1 cellular context compared by ENCODE assay signal in the genomic region with DNA sequence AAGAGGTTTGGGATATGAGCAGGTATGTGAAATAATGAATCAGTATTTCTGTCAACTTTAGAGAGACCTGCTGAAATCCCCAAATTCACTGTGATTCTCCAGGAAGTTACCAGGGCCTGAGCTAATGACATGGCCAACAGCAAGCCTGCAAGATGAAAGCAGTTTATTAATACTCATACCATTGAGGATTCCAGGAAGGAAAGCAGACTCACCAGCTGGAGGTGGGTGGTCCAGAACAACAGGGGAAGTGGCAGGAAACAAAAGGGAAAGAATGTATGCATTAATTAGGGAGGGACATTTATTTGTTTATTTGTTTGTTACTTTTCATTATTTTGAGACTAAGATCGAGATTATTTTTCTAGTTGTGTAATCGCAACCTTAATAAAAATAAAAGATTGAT.
TF ChIP-seq lines count a peak whose summit lies in the region.

No MANE protein-coding gene starts in this region.

TF ChIP-seq in GM23338, 12 proteins besides CTCF, POLR2A, EP300 and RAD21 (continued from another document):
- TF ChIP-seq, protein P1, sequence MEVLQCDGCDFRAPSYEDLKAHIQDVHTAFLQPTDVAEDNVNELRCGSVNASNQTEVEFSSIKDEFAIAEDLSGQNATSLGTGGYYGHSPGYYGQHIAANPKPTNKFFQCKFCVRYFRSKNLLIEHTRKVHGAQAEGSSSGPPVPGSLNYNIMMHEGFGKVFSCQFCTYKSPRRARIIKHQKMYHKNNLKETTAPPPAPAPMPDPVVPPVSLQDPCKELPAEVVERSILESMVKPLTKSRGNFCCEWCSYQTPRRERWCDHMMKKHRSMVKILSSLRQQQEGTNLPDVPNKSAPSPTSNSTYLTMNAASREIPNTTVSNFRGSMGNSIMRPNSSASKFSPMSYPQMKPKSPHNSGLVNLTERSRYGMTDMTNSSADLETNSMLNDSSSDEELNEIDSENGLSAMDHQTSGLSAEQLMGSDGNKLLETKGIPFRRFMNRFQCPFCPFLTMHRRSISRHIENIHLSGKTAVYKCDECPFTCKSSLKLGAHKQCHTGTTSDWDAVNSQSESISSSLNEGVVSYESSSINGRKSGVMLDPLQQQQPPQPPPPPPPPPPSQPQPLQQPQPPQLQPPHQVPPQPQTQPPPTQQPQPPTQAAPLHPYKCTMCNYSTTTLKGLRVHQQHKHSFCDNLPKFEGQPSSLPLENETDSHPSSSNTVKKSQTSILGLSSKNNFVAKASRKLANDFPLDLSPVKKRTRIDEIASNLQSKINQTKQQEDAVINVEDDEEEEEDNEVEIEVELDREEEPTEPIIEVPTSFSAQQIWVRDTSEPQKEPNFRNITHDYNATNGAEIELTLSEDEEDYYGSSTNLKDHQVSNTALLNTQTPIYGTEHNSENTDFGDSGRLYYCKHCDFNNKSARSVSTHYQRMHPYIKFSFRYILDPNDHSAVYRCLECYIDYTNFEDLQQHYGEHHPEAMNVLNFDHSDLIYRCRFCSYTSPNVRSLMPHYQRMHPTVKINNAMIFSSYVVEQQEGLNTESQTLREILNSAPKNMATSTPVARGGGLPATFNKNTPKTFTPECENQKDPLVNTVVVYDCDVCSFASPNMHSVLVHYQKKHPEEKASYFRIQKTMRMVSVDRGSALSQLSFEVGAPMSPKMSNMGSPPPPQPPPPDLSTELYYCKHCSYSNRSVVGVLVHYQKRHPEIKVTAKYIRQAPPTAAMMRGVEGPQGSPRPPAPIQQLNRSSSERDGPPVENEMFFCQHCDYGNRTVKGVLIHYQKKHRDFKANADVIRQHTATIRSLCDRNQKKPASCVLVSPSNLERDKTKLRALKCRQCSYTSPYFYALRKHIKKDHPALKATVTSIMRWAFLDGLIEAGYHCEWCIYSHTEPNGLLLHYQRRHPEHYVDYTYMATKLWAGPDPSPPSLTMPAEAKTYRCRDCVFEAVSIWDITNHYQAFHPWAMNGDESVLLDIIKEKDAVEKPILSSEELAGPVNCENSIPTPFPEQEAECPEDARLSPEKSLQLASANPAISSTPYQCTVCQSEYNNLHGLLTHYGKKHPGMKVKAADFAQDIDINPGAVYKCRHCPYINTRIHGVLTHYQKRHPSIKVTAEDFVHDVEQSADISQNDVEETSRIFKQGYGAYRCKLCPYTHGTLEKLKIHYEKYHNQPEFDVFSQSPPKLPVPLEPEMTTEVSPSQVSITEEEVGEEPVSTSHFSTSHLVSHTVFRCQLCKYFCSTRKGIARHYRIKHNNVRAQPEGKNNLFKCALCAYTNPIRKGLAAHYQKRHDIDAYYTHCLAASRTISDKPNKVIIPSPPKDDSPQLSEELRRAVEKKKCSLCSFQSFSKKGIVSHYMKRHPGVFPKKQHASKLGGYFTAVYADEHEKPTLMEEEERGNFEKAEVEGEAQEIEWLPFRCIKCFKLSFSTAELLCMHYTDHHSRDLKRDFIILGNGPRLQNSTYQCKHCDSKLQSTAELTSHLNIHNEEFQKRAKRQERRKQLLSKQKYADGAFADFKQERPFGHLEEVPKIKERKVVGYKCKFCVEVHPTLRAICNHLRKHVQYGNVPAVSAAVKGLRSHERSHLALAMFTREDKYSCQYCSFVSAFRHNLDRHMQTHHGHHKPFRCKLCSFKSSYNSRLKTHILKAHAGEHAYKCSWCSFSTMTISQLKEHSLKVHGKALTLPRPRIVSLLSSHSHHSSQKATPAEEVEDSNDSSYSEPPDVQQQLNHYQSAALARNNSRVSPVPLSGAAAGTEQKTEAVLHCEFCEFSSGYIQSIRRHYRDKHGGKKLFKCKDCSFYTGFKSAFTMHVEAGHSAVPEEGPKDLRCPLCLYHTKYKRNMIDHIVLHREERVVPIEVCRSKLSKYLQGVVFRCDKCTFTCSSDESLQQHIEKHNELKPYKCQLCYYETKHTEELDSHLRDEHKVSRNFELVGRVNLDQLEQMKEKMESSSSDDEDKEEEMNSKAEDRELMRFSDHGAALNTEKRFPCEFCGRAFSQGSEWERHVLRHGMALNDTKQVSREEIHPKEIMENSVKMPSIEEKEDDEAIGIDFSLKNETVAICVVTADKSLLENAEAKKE (CRISPR knock-in tag; IDR thresholded peaks at IDR 0.05): no peak
- TF ChIP-seq, protein P2, sequence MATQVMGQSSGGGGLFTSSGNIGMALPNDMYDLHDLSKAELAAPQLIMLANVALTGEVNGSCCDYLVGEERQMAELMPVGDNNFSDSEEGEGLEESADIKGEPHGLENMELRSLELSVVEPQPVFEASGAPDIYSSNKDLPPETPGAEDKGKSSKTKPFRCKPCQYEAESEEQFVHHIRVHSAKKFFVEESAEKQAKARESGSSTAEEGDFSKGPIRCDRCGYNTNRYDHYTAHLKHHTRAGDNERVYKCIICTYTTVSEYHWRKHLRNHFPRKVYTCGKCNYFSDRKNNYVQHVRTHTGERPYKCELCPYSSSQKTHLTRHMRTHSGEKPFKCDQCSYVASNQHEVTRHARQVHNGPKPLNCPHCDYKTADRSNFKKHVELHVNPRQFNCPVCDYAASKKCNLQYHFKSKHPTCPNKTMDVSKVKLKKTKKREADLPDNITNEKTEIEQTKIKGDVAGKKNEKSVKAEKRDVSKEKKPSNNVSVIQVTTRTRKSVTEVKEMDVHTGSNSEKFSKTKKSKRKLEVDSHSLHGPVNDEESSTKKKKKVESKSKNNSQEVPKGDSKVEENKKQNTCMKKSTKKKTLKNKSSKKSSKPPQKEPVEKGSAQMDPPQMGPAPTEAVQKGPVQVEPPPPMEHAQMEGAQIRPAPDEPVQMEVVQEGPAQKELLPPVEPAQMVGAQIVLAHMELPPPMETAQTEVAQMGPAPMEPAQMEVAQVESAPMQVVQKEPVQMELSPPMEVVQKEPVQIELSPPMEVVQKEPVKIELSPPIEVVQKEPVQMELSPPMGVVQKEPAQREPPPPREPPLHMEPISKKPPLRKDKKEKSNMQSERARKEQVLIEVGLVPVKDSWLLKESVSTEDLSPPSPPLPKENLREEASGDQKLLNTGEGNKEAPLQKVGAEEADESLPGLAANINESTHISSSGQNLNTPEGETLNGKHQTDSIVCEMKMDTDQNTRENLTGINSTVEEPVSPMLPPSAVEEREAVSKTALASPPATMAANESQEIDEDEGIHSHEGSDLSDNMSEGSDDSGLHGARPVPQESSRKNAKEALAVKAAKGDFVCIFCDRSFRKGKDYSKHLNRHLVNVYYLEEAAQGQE (IDR thresholded peaks at IDR 0.05; ENCODE audit: unreplicated experiment): no peak
- TF ChIP-seq POLR2AphosphoS5 (IDR thresholded peaks at IDR 0.05; ENCODE audit: low read depth) (no peak), EZH2phosphoT487 (IDR thresholded peaks at IDR 0.05; ENCODE audit: unreplicated experiment) (no peak), JUNB (IDR thresholded peaks at IDR 0.05; ENCODE audit: unreplicated experiment) (no peak)
